11 cellular contexts compared by ENCODE assay signal in the genomic region with DNA sequence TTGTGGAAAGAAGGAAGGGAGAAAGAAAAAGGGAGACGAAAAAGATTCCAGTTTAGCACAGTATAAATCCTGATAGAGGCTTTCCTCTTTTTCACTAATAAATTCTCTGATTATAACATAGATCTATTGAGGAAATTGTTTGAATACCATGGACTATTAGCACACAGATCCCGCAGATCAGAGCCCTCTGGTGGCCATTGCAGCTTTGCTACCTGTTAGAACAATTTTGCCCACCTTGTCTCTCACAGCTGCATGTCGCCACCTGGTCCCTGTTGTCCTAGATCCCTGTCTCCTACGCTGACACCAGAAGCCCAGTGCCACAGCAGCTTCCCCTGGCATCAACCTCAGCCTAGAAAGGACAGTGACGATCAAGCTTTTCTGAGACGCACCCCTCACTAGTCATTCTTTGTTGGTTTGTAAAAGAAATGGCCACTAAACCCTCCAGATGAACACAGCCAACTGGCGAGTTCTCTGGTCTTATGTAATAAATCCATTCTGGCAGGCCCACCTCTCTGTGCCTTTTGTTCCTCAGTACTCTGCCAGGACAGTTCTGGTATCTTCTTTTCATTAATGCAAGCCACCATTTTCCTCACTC. TPM values are rescaled to one million over a fixed set of nuclear protein-coding genes. Genes with fewer than 3 reads are reported as not detected.
A peak's percentile ranks its signal among the peaks of the same experiment; 100 is the strongest.
DNase-seq lines count a peak whose midpoint lies in the region; ATAC-seq and TF ChIP-seq lines count a peak whose summit lies in the region.
"Had no signal": no experiment of that assay in that cellular context is flagged by ENCODE, and none has a peak within 500 bp of the region (broad histone marks: within the 10 kb centered on the region; RNA-seq: fewer than 3 reads in every experiment).

No MANE protein-coding gene starts in this region.

- peak; percentile 58; the same call in 1 of the 2 replicates for ATAC-seq in Panc1
- no peak for ATAC-seq in HG02981 (IDR thresholded peaks at IDR 0.05; ENCODE audit: unreplicated experiment)
- no peak for ATAC-seq in esophagus mucosa
- no peak for ATAC-seq in GM18870 (IDR thresholded peaks at IDR 0.05; ENCODE audit: unreplicated experiment)
- ATAC-seq: left colon had no signal

- no peak overlapping the region for H4K8ac ChIP-seq in H9 (replicated peaks; ENCODE audit: insufficient read length, low read depth, low read length)

- no TSS peak for BruUV-seq in Panc1 (replicated peaks; lab: Mats Ljungman, UMichigan)

- H3K79me2 ChIP-seq in H9 (ENCODE audit: insufficient read depth, low read length) = no peaks in the 10 kb centered on the region

- TF ChIP-seq CTCF in H9 (conservative IDR thresholded peaks at IDR 0.05) = peak; percentile 91
- peak; percentile 61 for TF ChIP-seq CTCF in Panc1 (IDR thresholded peaks at IDR 0.05)
- no peak for TF ChIP-seq CTCF in testis (IDR thresholded peaks at IDR 0.05)

- no peak overlapping the region for H4K5ac ChIP-seq in H9 (ENCODE audit: insufficient read length, low read depth, low read length)

- POLR2A ChIA-PET in Panc1 (lab: Charles Lee) = no interaction called here

- intact Hi-C loops in Panc1 (cut with micrococcal nuclease; ENCODE audit: unreplicated experiment) (no loop called here), testis (cut with DNase I; ENCODE audit: low total_unique reads) (no loop called here)

- no peak overlapping the region for H3K14ac ChIP-seq in H9 (ENCODE audit: insufficient read depth, low read length)

- H4K20me1 ChIP-seq in H9 (ENCODE audit: control insufficient read depth, insufficient read depth, insufficient read length) = no peaks in the 10 kb centered on the region

- no peak overlapping the region for H3K56ac ChIP-seq in H9 (ENCODE audit: insufficient read length, low read depth, low read length)

- H3K36me3 ChIP-seq in Panc1 (ENCODE audit: control insufficient read depth, insufficient read depth, low read length) (no peaks in the 10 kb centered on the region), testis (ENCODE audit: low read depth, missing control alignments) (no peaks in the 10 kb centered on the region)
- H3K36me3 ChIP-seq: SJSA1, thoracic aorta had no signal

- H3K4me1 ChIP-seq in H9 (ENCODE audit: insufficient read depth, low read length) (no peaks in the 10 kb centered on the region), Panc1 (ENCODE audit: control insufficient read depth, insufficient read depth, low read length) (no peaks in the 10 kb centered on the region), testis (no peaks in the 10 kb centered on the region)
- H3K4me1 ChIP-seq: SJSA1 had no signal

- H2BK120ac ChIP-seq in H9 (ENCODE audit: low read depth, low read length, poor library complexity, severe bottlenecking) = no peak overlapping the region

- no peak overlapping the region for H2BK12ac ChIP-seq in H9 (ENCODE audit: insufficient read length, low read depth, low read length)

- no peak for TF ChIP-seq POLR2A in testis (IDR thresholded peaks at IDR 0.05)

- in situ Hi-C loops in Panc1 (cut with HindIII; ENCODE audit: low pct_unique_long_range_greater_than_20kb, low sequenced_read_pairs) = no loop called here

- H3K4me3 Mint-ChIP-seq in H9 = no peak overlapping the region

- H3K9me3 ChIP-seq in H9 (ENCODE audit: control insufficient read depth, low read depth, low read length) = no peaks in the 10 kb centered on the region
- no peaks in the 10 kb centered on the region for H3K9me3 ChIP-seq in Panc1 (ENCODE audit: control insufficient read depth, insufficient read depth, low read depth, low read length)
- no peaks in the 10 kb centered on the region for H3K9me3 ChIP-seq in testis
- H3K9me3 ChIP-seq: SJSA1, thoracic aorta had no signal

- no peak overlapping the region for H3T11ph ChIP-seq in H9 (ENCODE audit: low read length)

- no peak overlapping the region for H2AFZ ChIP-seq in H9 (ENCODE audit: low read length)

- H2BK20ac ChIP-seq in H9 (ENCODE audit: low read depth, low read length, poor library complexity, severe bottlenecking) = no peak overlapping the region

- no peaks in the 10 kb centered on the region for H3K27me3 Mint-ChIP-seq in H9 (ENCODE audit: low read depth)

- CTCF ChIA-PET in Panc1 (lab: Charles Lee) = no interaction called here

- no peaks in the 10 kb centered on the region for H3K36me3 Mint-ChIP-seq in H9 (ENCODE audit: insufficient read depth in 1 of 3, low read depth in 3 of 3)

- DNase-seq in DMS53 (lab: John Stamatoyannopoulos, UW) (peak; percentile 56), H9 (peak; percentile 80), Panc1 (ENCODE audit: low read depth, low spot score) (no peak), islet precursor cell (peak; percentile 79), testis (no peak)

- H3K23me2 ChIP-seq in H9 (ENCODE audit: insufficient read length, low read depth, low read length, poor library complexity, severe bottlenecking) = no peaks in the 10 kb centered on the region

- no peak overlapping the region for H3K27ac Mint-ChIP-seq in H9

- no peak overlapping the region for H2BK15ac ChIP-seq in H9 (ENCODE audit: low read depth, low read length)

- no peaks in the 10 kb centered on the region for H3K27me3 ChIP-seq in H9 (ENCODE audit: insufficient read depth, low read length)
- H3K27me3 ChIP-seq in Panc1 (ENCODE audit: control insufficient read depth, insufficient read depth, low read length) = no peaks in the 10 kb centered on the region
- H3K27me3 ChIP-seq in testis = no peaks in the 10 kb centered on the region
- H3K27me3 ChIP-seq: SJSA1 had no signal

- H3K4me3 ChIP-seq in Panc1 (ENCODE audit: low read depth in 2 of 2, low read length in 2 of 2) = no peak overlapping the region
- H3K4me3 ChIP-seq in testis = no peak overlapping the region
- H3K4me3 ChIP-seq: SJSA1, thoracic aorta had no signal

- WGBS in H9 (ENCODE audit: extremely low coverage, insufficient read length, low lambda C conversion rate) = no CpG with 5 or more reads among the region's 7 CpGs
- WGBS in testis, 2 donors = 64 to 68% methylated on average over 7 of the region's 7 CpGs

- H3K9me3 Mint-ChIP-seq in H9 = no peaks in the 10 kb centered on the region

- H3K18ac ChIP-seq in H9 (ENCODE audit: insufficient read length, low read depth, low read length) = no peak overlapping the region

- H2AK5ac ChIP-seq in H9 (ENCODE audit: insufficient read length, low read length) = no peak overlapping the region

- H3K4me2 ChIP-seq in H9 (ENCODE audit: insufficient read depth, insufficient read length, low read length) = no peak overlapping the region

- H4K91ac ChIP-seq in H9 (ENCODE audit: insufficient read length, low read depth, low read length) = no peak overlapping the region

- H3K27ac ChIP-seq in H9 (ENCODE audit: insufficient read length, low read depth, low read length) = no peak overlapping the region
- H3K27ac ChIP-seq in Panc1 (ENCODE audit: low read length) = no peak overlapping the region
- no peak overlapping the region for H3K27ac ChIP-seq in testis
- H3K27ac ChIP-seq: SJSA1, thoracic aorta had no signal

- no peak overlapping the region for H3K4ac ChIP-seq in H9 (ENCODE audit: low read depth, low read length)

- peaks cover 12 to 15% of the 10 kb centered on the region in 2 experiments for H3K4me1 Mint-ChIP-seq in H9

- no peak overlapping the region for H2BK5ac ChIP-seq in H9 (ENCODE audit: insufficient read length, low read length)

- H3K23ac ChIP-seq in H9 (ENCODE audit: insufficient read length, low read depth, low read length) = no peak overlapping the region

- no peaks in the 10 kb centered on the region for H3K79me1 ChIP-seq in H9 (ENCODE audit: insufficient read depth, low read depth, low read length, poor library complexity, severe bottlenecking)

- no peak overlapping the region for H3K9ac ChIP-seq in H9 (ENCODE audit: extremely low read depth, insufficient read length, low read length)

RNA-seq across cellular contexts. Expression of gene GPHB5, which starts 9.9 kb away (rescaled TPM):
- not detected in 2 replicates for total RNA-seq in H9 (2021)
- not detected for total RNA-seq in Panc1 (2021; ENCODE audit: unreplicated experiment)
- not detected for polyA plus RNA-seq in Panc1 (2012; ENCODE audit: insufficient read length)
- total RNA-seq in testis = not detected
- not detected for polyA plus RNA-seq in testis (ENCODE audit: insufficient read depth, low read depth, low replicate concordance)
- total RNA-seq in esophagus mucosa = not detected
- total RNA-seq: left colon, SJSA1, thoracic aorta had no signal

Comparison
In these comparisons a context has a peak if more than half of its experiments do, and no peak if none do; other contexts are left out.
1. DNase-seq: peak in DMS53 (single experiment), H9 (single experiment) and islet precursor cell (single experiment); none in Panc1 (single experiment) and testis (single experiment).
2. CTCF ChIP-seq: peak in H9 (single experiment) and Panc1 (single experiment); none in testis (0 of 3).